ENCODE assay signal across 1 cellular context in the genomic region with DNA sequence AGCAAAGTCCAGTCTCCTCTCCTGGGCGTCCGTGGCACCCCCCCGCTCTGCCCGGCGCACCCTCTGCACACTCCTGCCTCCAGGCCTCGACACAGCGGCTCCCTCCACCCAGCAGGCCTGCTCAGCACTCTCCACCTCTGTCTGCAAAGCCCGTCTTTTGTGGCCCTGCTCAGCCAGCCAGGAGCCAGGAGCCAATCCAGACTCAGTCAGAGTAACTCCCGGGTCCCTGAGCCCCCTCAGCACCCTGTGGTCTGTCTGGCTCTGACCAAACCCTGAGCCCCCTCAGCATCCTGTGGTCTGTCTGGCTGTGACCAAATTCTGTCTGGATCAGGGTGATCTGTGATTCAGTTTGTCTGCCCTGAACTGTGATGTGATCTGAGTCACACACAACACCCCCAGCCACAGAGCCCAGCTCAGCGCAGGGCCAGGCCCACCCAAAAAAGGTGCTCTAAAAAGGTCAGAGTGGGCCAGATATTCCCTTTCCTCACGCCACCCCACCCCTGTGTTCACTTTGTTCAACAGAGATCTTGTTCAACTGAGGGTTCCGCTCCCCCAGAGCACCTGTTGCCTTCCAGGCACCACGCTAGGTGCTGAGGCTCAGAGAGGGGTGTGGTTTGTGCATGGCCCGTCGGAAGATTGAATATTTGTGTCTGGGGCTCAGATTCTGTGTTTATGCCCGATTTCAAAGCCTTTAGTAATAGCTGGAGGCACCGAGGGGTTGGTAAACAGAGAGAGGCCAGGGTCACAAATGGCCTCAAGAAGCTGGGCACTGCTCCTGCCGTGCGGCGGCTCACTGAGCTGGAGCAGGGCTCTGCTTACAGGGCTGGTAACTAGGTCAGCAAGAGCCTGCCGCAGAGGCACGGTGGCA.
TF ChIP-seq lines count a peak whose summit lies in the region.

No MANE protein-coding gene starts in this region.

TF ChIP-seq in SK-N-SH, 30 proteins besides CTCF, POLR2A, EP300 and RAD21 (continued from another document):
- TF ChIP-seq, protein P1, sequence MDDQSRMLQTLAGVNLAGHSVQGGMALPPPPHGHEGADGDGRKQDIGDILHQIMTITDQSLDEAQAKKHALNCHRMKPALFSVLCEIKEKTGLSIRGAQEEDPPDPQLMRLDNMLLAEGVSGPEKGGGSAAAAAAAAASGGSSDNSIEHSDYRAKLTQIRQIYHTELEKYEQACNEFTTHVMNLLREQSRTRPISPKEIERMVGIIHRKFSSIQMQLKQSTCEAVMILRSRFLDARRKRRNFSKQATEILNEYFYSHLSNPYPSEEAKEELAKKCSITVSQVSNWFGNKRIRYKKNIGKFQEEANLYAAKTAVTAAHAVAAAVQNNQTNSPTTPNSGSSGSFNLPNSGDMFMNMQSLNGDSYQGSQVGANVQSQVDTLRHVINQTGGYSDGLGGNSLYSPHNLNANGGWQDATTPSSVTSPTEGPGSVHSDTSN (IDR thresholded peaks at IDR 0.05): no peak
- TF ChIP-seq SIN3A (IDR thresholded peaks at IDR 0.05; ENCODE audit: borderline replicate concordance, low read depth, low read length) (no peak), ZBTB33 (IDR thresholded peaks at IDR 0.05; ENCODE audit: borderline replicate concordance, low read depth) (no peak)
